ENCODE assay signal across 8 cellular contexts in genomic region chr3:141410408-141410807, GRCh38. TPM values are rescaled to one million over a fixed set of nuclear protein-coding genes. Genes with fewer than 3 reads are reported as not detected.
DNase-seq lines count a peak whose midpoint lies in the region; ATAC-seq and TF ChIP-seq lines count a peak whose summit lies in the region.

No MANE protein-coding gene starts in this region.

- no peak overlapping the region for H3K23ac ChIP-seq in trophoblast cell (ENCODE audit: low read length)

- H3K27me3 ChIP-seq in fibroblast of lung (ENCODE audit: control insufficient read depth, insufficient read depth, low read length) (no peaks in the 10 kb centered on the region), trophoblast cell (ENCODE audit: insufficient read depth, low read length) (no peaks in the 10 kb centered on the region)

- POLR2A ChIA-PET in OCI-LY7 (lab: Charles Lee): no interaction called here

- BruUV-seq in OCI-LY7 (replicated peaks; lab: Mats Ljungman, UMichigan): no TSS peak

- H3K36me3 ChIP-seq in fibroblast of lung (ENCODE audit: control insufficient read depth, insufficient read depth, low read length) (peaks cover 17% of the 10 kb centered on the region), trophoblast cell (ENCODE audit: control insufficient read depth in 1 of 2, insufficient read depth in 2 of 2, low read length in 2 of 2) (peaks cover 10 to 24% of the 10 kb centered on the region in 2 experiments), OCI-LY7 (ENCODE audit: insufficient read depth, low read length) (no peaks in the 10 kb centered on the region)

- no peak overlapping the region for H2AFZ ChIP-seq in fibroblast of lung (ENCODE audit: low read length)
- no peak overlapping the region for H2AFZ ChIP-seq in trophoblast cell (ENCODE audit: insufficient read depth, low read length, poor library complexity)
- H2AFZ ChIP-seq in OCI-LY7 (ENCODE audit: low read length): no peak overlapping the region

- CTCF ChIA-PET in OCI-LY7 (lab: Charles Lee; ENCODE audit: unreplicated experiment): no interaction called here

- WGBS in trophoblast cell (ENCODE audit: extremely low coverage, insufficient coverage, insufficient read length): no CpG with 5 or more reads among the region's 3 CpGs

- no peak overlapping the region for H3K27ac Mint-ChIP-seq in endothelial cell (ENCODE audit: unreplicated experiment)

- H3K4me1 Mint-ChIP-seq in endothelial cell (ENCODE audit: unreplicated experiment): peaks cover 17% of the 10 kb centered on the region

- intact Hi-C loops in OCI-LY7 (cut with micrococcal nuclease; ENCODE audit: unreplicated experiment): no loop called here

- peak overlapping the region; percentile 11 for H4K8ac ChIP-seq in trophoblast cell (ENCODE audit: low read depth, low read length)

- H3K27ac ChIP-seq in fibroblast of lung (ENCODE audit: insufficient read depth, low read length) (peak overlapping the region; percentile 87), trophoblast cell (ENCODE audit: low read depth, low read length) (no peak overlapping the region), OCI-LY7 (ENCODE audit: low read depth, low read length, poor library complexity, severe bottlenecking) (no peak overlapping the region)

- ATAC-seq in HG02870 (IDR thresholded peaks at IDR 0.05; ENCODE audit: unreplicated experiment) (no peak), GM21423 (IDR thresholded peaks at IDR 0.05; ENCODE audit: unreplicated experiment) (no peak)

- H2BK12ac ChIP-seq in trophoblast cell (ENCODE audit: low read length): no peak overlapping the region

- H3K4me2 ChIP-seq in fibroblast of lung (ENCODE audit: extremely low read depth, insufficient read depth, low read length) (peak overlapping the region; percentile 42), trophoblast cell (ENCODE audit: low read length) (no peak overlapping the region), OCI-LY7 (ENCODE audit: low read length) (no peak overlapping the region)

- H3K4me3 Mint-ChIP-seq in endothelial cell (ENCODE audit: unreplicated experiment): no peak overlapping the region

- peak overlapping the region; percentile 3 for H3K9ac ChIP-seq in fibroblast of lung (ENCODE audit: insufficient read depth, low read length)
- no peak overlapping the region for H3K9ac ChIP-seq in trophoblast cell (ENCODE audit: low read length)

- DNase-seq in EL (peak; percentile 72), RPMI8226 (peak; percentile 89), fibroblast of lung (ENCODE audit: low read depth in 2 of 2) (peak; percentile 60 to 78), trophoblast cell (no peak), OCI-LY7 (ENCODE audit: low spot score) (no peak), endothelial cell (ENCODE audit: low spot score) (no peak)

- no peaks in the 10 kb centered on the region for H3K9me3 Mint-ChIP-seq in endothelial cell (ENCODE audit: unreplicated experiment)

- peaks cover 68% of the 10 kb centered on the region for H3K79me2 ChIP-seq in fibroblast of lung (ENCODE audit: control insufficient read depth, insufficient read depth, low read length)
- peaks cover 3% of the 10 kb centered on the region for H3K79me2 ChIP-seq in trophoblast cell (ENCODE audit: control insufficient read depth, insufficient read depth, low read length, poor library complexity)
- H3K79me2 ChIP-seq in OCI-LY7 (ENCODE audit: insufficient read depth, low read depth, low read length): no peaks in the 10 kb centered on the region

- peaks cover 6% of the 10 kb centered on the region for H3K79me1 ChIP-seq in trophoblast cell (ENCODE audit: low read length)

- H4K20me1 ChIP-seq in fibroblast of lung (ENCODE audit: control insufficient read depth, extremely low read depth, insufficient read depth, low read length) (no peaks in the 10 kb centered on the region), OCI-LY7 (ENCODE audit: insufficient read depth, low read length) (no peaks in the 10 kb centered on the region)

- no peaks in the 10 kb centered on the region for H3K9me3 ChIP-seq in fibroblast of lung (ENCODE audit: control insufficient read depth, insufficient read depth, low read depth, low read length)
- H3K9me3 ChIP-seq in trophoblast cell (ENCODE audit: insufficient read depth, low read depth, low read length): no peaks in the 10 kb centered on the region
- no peaks in the 10 kb centered on the region for H3K9me3 ChIP-seq in OCI-LY7 (ENCODE audit: low read length)

- H3K4me1 ChIP-seq in fibroblast of lung (ENCODE audit: control insufficient read depth, extremely low read depth, insufficient read depth, low read length) (peaks cover 72% of the 10 kb centered on the region), trophoblast cell (ENCODE audit: control insufficient read depth in 1 of 2, insufficient read depth in 2 of 2, low read length in 2 of 2) (peaks cover 5 to 15% of the 10 kb centered on the region in 2 experiments), OCI-LY7 (ENCODE audit: insufficient read depth, low read length, poor library complexity, severe bottlenecking) (peaks cover 17% of the 10 kb centered on the region)

- H3K27me3 Mint-ChIP-seq in endothelial cell (ENCODE audit: unreplicated experiment): no peaks in the 10 kb centered on the region

- no peak overlapping the region for H3K18ac ChIP-seq in trophoblast cell (ENCODE audit: low read length)

- no peak overlapping the region for H3K4ac ChIP-seq in trophoblast cell (ENCODE audit: low read depth, low read length)

- no peaks in the 10 kb centered on the region for H3K9me2 ChIP-seq in OCI-LY7 (ENCODE audit: insufficient read depth, low read length)

- H3K14ac ChIP-seq in trophoblast cell (ENCODE audit: low read length): no peak overlapping the region

- peaks cover 27% of the 10 kb centered on the region for H3K36me3 Mint-ChIP-seq in endothelial cell (ENCODE audit: low read depth, unreplicated experiment)

- no peak overlapping the region for H4K12ac ChIP-seq in trophoblast cell (ENCODE audit: low read depth, low read length)

- TF ChIP-seq CTCF in fibroblast of lung (conservative IDR thresholded peaks at IDR 0.05 in 1 of 2, IDR thresholded peaks at IDR 0.05 in 1 of 2; ENCODE audit: low read depth in 1 of 2, low read length in 2 of 2) (no peak), OCI-LY7 (conservative IDR thresholded peaks at IDR 0.05; ENCODE audit: low read length) (no peak), endothelial cell (IDR thresholded peaks at IDR 0.05; ENCODE audit: unreplicated experiment) (no peak)

- H2BK5ac ChIP-seq in trophoblast cell (ENCODE audit: low read depth, low read length, poor library complexity): no peak overlapping the region

- peak overlapping the region; percentile 26 for H2AK5ac ChIP-seq in trophoblast cell (ENCODE audit: low read length)

- H3K4me3 ChIP-seq in fibroblast of lung (replicated peaks in 1 of 4; ENCODE audit: control extremely low read depth in 1 of 4, insufficient read depth in 1 of 4, low read depth in 3 of 4, low read length in 4 of 4) (no peak overlapping the region), trophoblast cell (ENCODE audit: low read depth, low read length) (no peak overlapping the region), OCI-LY7 (ENCODE audit: low read depth, low read length, poor library complexity, severe bottlenecking) (no peak overlapping the region)

- H2BK120ac ChIP-seq in trophoblast cell (ENCODE audit: insufficient read depth, low read length, poor library complexity): no peak overlapping the region

- H4K91ac ChIP-seq in trophoblast cell (ENCODE audit: low read depth, low read length): no peak overlapping the region

RNA-seq across cellular contexts. Expression of gene ZBTB38, which starts 42.1 kb away (rescaled TPM):
- total RNA-seq in fibroblast of lung (142 and 191 TPM in 2 replicates), OCI-LY7 (2022) (12.4 and 16.6 TPM in 2 replicates), endothelial cell (ENCODE audit: unreplicated experiment) (22.5 TPM)
- 64.0 and 96.0 TPM in 2 replicates for polyA plus RNA-seq in fibroblast of lung
- polyA plus RNA-seq in fibroblast of lung (2012): 41.3 and 85.4 TPM in 2 replicates
- polyA minus RNA-seq in fibroblast of lung (ENCODE audit: low replicate concordance): 105 and 128 TPM in 2 replicates
- 38.2 and 38.5 TPM in 2 replicates for polyA plus RNA-seq in trophoblast cell (2013)
- total RNA-seq in OCI-LY7 (2014; rRNA removed; shearing (Covaris generic)): 7.6 and 8.4 TPM in 2 replicates

Comparison
In these comparisons a context has a peak if more than half of its experiments do, and no peak if none do; other contexts are left out.
1. DNase-seq: peak in EL (single experiment), RPMI8226 (single experiment) and fibroblast of lung (2 of 2); none in trophoblast cell (0 of 2), OCI-LY7 (single experiment) and endothelial cell (single experiment).